ENCODE assay signal across 12 cellular contexts in genomic region chr2:212713681-212714080, GRCh38.
"Had no signal": no experiment of that assay in that cellular context is flagged by ENCODE, and none has a peak within 500 bp of the region (broad histone marks: within the 10 kb centered on the region; RNA-seq: fewer than 3 reads in every experiment).

No MANE protein-coding gene starts in this region.

- H3K27me3 ChIP-seq: heart left ventricle, neutrophil, tibial artery, upper lobe of left lung, uterus had no signal

- H3K27ac ChIP-seq: heart left ventricle, neutrophil, tibial artery, upper lobe of left lung, uterus had no signal

- H3K9me3 ChIP-seq: heart left ventricle, neutrophil, tibial artery, upper lobe of left lung, uterus had no signal

- H3K4me3 ChIP-seq: heart left ventricle, tibial artery, upper lobe of left lung, uterus had no signal

- ATAC-seq: effector memory CD8-positive, alpha-beta T cell; heart left ventricle; naive thymus-derived CD4-positive, alpha-beta T cell had no signal

- H3K4me1 ChIP-seq: heart left ventricle, tibial artery, upper lobe of left lung, uterus had no signal

- H3K36me3 ChIP-seq: heart left ventricle, neutrophil, tibial artery, upper lobe of left lung, uterus had no signal

- DNase-seq: effector memory CD8-positive, alpha-beta T cell; heart left ventricle; hippocampal formation; kidney glomerular epithelial cell; naive thymus-derived CD4-positive, alpha-beta T cell; nephron progenitor cell; posterior cingulate gyrus; stimulated activated naive CD4-positive, alpha-beta T cell; tibial artery; upper lobe of left lung; uterus had no signal
